8 cellular contexts compared by ENCODE assay signal in the genomic region with DNA sequence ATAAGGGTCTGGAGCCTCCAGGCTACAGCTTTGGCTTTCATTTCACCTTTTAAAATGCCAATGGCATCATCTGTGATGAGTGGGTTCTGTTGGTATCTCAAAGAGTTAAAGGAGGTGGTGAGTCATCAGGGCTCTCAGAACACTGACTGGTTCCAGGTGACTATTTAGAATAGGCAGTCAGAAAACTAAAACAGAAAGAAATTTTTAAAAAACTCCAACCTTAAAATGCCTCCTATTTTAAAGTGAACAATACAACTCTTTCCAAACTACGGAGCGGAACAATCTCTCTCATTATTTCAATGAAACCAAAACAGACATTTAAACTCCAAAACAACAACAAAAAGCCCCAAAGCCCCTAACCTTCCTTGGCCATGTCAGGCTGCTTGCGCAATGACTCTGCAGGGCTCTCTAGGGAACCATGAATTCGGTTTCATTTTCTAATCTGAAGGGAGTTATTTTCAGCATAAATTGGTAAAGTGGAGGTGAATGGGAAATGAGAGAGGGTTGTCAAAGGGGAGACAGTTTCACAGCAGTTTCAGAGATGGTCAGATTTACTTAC.
A peak's percentile ranks its signal among the peaks of the same experiment; 100 is the strongest.
DNase-seq lines count a peak whose midpoint lies in the region; ATAC-seq and TF ChIP-seq lines count a peak whose summit lies in the region.

No MANE protein-coding gene starts in this region.

- TF ChIP-seq CTCF in GM13976 (IDR thresholded peaks at IDR 0.05; ENCODE audit: borderline replicate concordance, control extremely low read depth, extremely low read depth, insufficient read depth, missing control alignments), result no peak
- TF ChIP-seq CTCF in suprapubic skin (IDR thresholded peaks at IDR 0.05), result no peak

- 40% methylated on average over 4 of the region's 4 CpGs for WGBS in suprapubic skin

- peaks cover 5% of the 10 kb centered on the region for H3K4me1 ChIP-seq in suprapubic skin

- H3K4me3 ChIP-seq in suprapubic skin, result no peak overlapping the region

- no peaks in the 10 kb centered on the region for H3K27me3 ChIP-seq in suprapubic skin

- H3K36me3 ChIP-seq in suprapubic skin, result no peaks in the 10 kb centered on the region

- TF ChIP-seq EP300 in suprapubic skin (IDR thresholded peaks at IDR 0.05), result no peak

- TF ChIP-seq POLR2A in suprapubic skin (IDR thresholded peaks at IDR 0.05), result no peak

- no peak overlapping the region for H3K27ac ChIP-seq in suprapubic skin

- no peaks in the 10 kb centered on the region for H3K9me3 ChIP-seq in suprapubic skin

- DNase-seq in GM13976 (ENCODE audit: low spot score) (peak; percentile 79), glomerular visceral epithelial cell (ENCODE audit: extremely low spot score) (peak; percentile 20), AG20443 (ENCODE audit: low spot score) (no peak), nucleus accumbens (lab: John Stamatoyannopoulos, UW) (no peak), suprapubic skin (ENCODE audit: low spot score in 2 of 2) (no peak), HK-2 (ENCODE audit: unreplicated experiment) (no peak)

- in situ Hi-C loops in GM13976 (cut with MboI; ENCODE audit: low sequenced_read_pairs, unreplicated experiment), result no loop called here

- ATAC-seq in GM21423 (IDR thresholded peaks at IDR 0.05; ENCODE audit: unreplicated experiment) (peak; percentile 97), HG03575 (IDR thresholded peaks at IDR 0.05; ENCODE audit: extremely low read depth, insufficient number of reproducible peaks, low FRiP score, unreplicated experiment) (peak; percentile 92)

Comparison
In these comparisons a context has a peak if more than half of its experiments do, and no peak if none do; other contexts are left out.
1. DNase-seq: peak in GM13976 (single experiment) and glomerular visceral epithelial cell (single experiment); none in AG20443 (single experiment), nucleus accumbens (0 of 56), suprapubic skin (0 of 2) and HK-2 (single experiment).